Comparison of ENCODE assay signal across 11 cellular contexts in the genomic region with DNA sequence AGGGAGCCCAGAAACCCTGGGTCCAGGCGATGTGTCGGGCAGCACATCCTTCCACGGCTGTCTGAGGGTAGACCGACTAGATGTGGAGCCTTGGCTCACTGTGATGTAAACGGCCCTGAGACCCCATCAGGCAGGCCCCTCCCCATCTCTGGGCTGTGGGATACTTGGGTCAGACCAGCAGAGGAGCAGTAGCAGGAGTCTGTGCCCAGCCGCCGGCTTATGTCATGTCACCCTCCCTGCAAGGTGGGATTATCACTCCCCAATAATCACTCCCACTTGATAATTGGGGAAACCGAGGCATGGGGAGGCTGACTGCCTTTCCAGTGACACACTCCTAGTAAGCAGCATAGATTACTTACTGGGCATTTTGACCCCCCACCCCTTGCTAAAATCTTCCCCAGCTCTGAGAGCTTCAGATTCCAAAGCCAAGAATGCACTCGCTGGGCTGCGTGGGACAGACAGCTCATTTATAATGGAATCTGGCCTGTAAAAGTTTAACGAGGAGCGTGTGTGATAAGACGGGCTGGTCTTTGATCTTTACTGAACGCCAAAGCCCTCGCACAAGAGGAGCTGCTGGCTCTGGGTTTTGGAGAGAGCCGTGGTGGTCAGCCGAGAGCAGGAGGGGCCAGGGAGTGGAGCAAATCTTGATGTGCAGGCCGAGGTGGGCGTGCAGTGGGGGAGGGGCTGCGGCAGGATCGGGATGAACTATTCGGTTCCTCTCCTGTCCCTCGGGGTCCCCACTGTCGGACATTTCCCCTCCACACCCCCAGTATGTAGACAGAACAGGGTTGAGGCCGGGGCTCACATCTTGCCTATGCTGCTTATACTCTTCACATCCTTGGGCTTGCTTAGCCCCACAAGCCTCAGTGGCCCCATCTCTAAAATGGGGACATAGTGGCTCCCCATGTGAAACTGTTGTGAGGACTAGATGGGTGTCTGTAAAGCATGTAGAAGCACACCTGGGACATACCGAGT.
DNase-seq lines count a peak whose midpoint lies in the region; ATAC-seq and TF ChIP-seq lines count a peak whose summit lies in the region.
"Had no signal": no experiment of that assay in that cellular context is flagged by ENCODE, and none has a peak within 500 bp of the region (broad histone marks: within the 10 kb centered on the region; RNA-seq: fewer than 3 reads in every experiment).

No MANE protein-coding gene starts in this region.

- CTCF ChIA-PET in WTC11 (lab: Charles Lee), result interaction anchor here (1.3 kb wide), 1 partner anchor 31 kb away, joined by 4 read pairs; no protein-coding TSS in a partner anchor

- 14% methylated on average over 24 of the region's 26 CpGs for WGBS in smooth muscle cell (ENCODE audit: low lambda C conversion rate)

- POLR2A ChIA-PET in WTC11 (lab: Charles Lee), result no interaction called here

- H3K4me3 Mint-ChIP-seq in WTC11 (no peak overlapping the region), endothelial cell (ENCODE audit: unreplicated experiment) (no peak overlapping the region)
- H3K4me3 Mint-ChIP-seq in activated T-cell treated with anti-CD3 and anti-CD28 coated beads, Interleukin-2, amount 50 U/mL, for 24 hours, result no peak overlapping the region

- no peak overlapping the region for H3K4me3 ChIP-seq in smooth muscle cell
- H3K4me3 ChIP-seq: ovary had no signal

- peaks cover 40% of the 10 kb centered on the region for H3K4me1 Mint-ChIP-seq in WTC11
- H3K4me1 Mint-ChIP-seq in endothelial cell (ENCODE audit: unreplicated experiment), result peaks cover 8% of the 10 kb centered on the region
- H3K4me1 Mint-ChIP-seq in activated T-cell treated with anti-CD3 and anti-CD28 coated beads, Interleukin-2, amount 50 U/mL, for 24 hours (ENCODE audit: low read depth), result peaks cover 2% of the 10 kb centered on the region

- H4K20me1 ChIP-seq in smooth muscle cell (ENCODE audit: low read depth), result no peaks in the 10 kb centered on the region

- H3K36me3 ChIP-seq in smooth muscle cell (ENCODE audit: low read depth), result no peaks in the 10 kb centered on the region
- H3K36me3 ChIP-seq: ovary had no signal

- H3K9ac ChIP-seq in smooth muscle cell (ENCODE audit: low read depth), result peak overlapping the region; percentile 87

- ATAC-seq in WTC11, result no peak
- no peak for ATAC-seq in GM21390 (IDR thresholded peaks at IDR 0.05; ENCODE audit: unreplicated experiment)

- H3K4me1 ChIP-seq in smooth muscle cell (ENCODE audit: low read depth), result peaks cover 43% of the 10 kb centered on the region

- H3K9me3 ChIP-seq in smooth muscle cell (replicated peaks; ENCODE audit: low read depth), result no peaks in the 10 kb centered on the region
- H3K9me3 ChIP-seq: ovary had no signal

- H3K9me3 Mint-ChIP-seq in WTC11, result peaks cover 7% of the 10 kb centered on the region
- no peaks in the 10 kb centered on the region for H3K9me3 Mint-ChIP-seq in endothelial cell (ENCODE audit: unreplicated experiment)
- H3K9me3 Mint-ChIP-seq in activated T-cell treated with anti-CD3 and anti-CD28 coated beads, Interleukin-2, amount 50 U/mL, for 24 hours, result no peaks in the 10 kb centered on the region

- H3K79me2 ChIP-seq in smooth muscle cell (ENCODE audit: low read depth), result peaks cover 15% of the 10 kb centered on the region

- TF ChIP-seq CTCF in WTC11 (IDR thresholded peaks at IDR 0.05) (no peak), smooth muscle cell (IDR thresholded peaks at IDR 0.05; ENCODE audit: borderline replicate concordance, insufficient read depth, poor library complexity, severe bottlenecking) (no peak), endothelial cell (IDR thresholded peaks at IDR 0.05; ENCODE audit: unreplicated experiment) (no peak)

- peak overlapping the region; percentile 99 for H3K27ac ChIP-seq in smooth muscle cell (ENCODE audit: low read depth)

- H3F3A ChIP-seq in smooth muscle cell (ENCODE audit: low read depth), result peaks cover 37% of the 10 kb centered on the region

- H3K36me3 Mint-ChIP-seq in WTC11 (peaks cover 11% of the 10 kb centered on the region), endothelial cell (ENCODE audit: low read depth, unreplicated experiment) (peaks cover 3% of the 10 kb centered on the region)
- H3K36me3 Mint-ChIP-seq in activated T-cell treated with anti-CD3 and anti-CD28 coated beads, Interleukin-2, amount 50 U/mL, for 24 hours (ENCODE audit: low read depth), result no peaks in the 10 kb centered on the region

- H3K27me3 Mint-ChIP-seq in WTC11 (ENCODE audit: low read depth), result no peaks in the 10 kb centered on the region
- peaks cover 5% of the 10 kb centered on the region for H3K27me3 Mint-ChIP-seq in endothelial cell (ENCODE audit: unreplicated experiment)
- no peaks in the 10 kb centered on the region for H3K27me3 Mint-ChIP-seq in activated T-cell treated with anti-CD3 and anti-CD28 coated beads, Interleukin-2, amount 50 U/mL, for 24 hours

- H2AFZ ChIP-seq in smooth muscle cell (ENCODE audit: low read depth), result no peak overlapping the region

- peak overlapping the region; percentile 69 for H3K4me2 ChIP-seq in smooth muscle cell

- H3K27ac Mint-ChIP-seq in WTC11 (peak overlapping the region; percentile 49), endothelial cell (ENCODE audit: unreplicated experiment) (no peak overlapping the region)
- H3K27ac Mint-ChIP-seq in activated T-cell treated with anti-CD3 and anti-CD28 coated beads, Interleukin-2, amount 50 U/mL, for 24 hours, result no peak overlapping the region

- DNase-seq in GM03348 (ENCODE audit: low spot score) (peak; percentile 67), WTC11 (ENCODE audit: low spot score) (no peak), kidney glomerular epithelial cell (lab: John Stamatoyannopoulos, UW) (peak; percentile 94), smooth muscle cell (lab: John Stamatoyannopoulos, UW; ENCODE audit: unreplicated experiment) (no peak), NCI-H1694 (lab: John Stamatoyannopoulos, UW) (no peak), endothelial cell (ENCODE audit: low spot score) (no peak)
- no peak for DNase-seq in activated T-cell treated with anti-CD3 and anti-CD28 coated beads, Interleukin-2, amount 50 U/mL, for 24 hours
- DNase-seq: activated gamma-delta T cell treated with Interleukin-2 at 50 U/mL for 16 hours, foreskin melanocyte had no signal

- H3K27me3 ChIP-seq in smooth muscle cell (ENCODE audit: low read depth), result no peaks in the 10 kb centered on the region
- H3K27me3 ChIP-seq: ovary had no signal

TF ChIP-seq in WTC11, 78 proteins besides CTCF, POLR2A, EP300 and RAD21:
- TF ChIP-seq GABPB1 (CRISPR knock-in tag; IDR thresholded peaks at IDR 0.05) (0 out of 2 replicates have a peak, but pooled peaks have one; percentile 22), ATF3 (CRISPR knock-in tag; conservative IDR thresholded peaks at IDR 0.05) (no peak), ZNF671 (CRISPR knock-in tag; IDR thresholded peaks at IDR 0.05) (no peak)

Comparison
In these comparisons a context has a peak if more than half of its experiments do, and no peak if none do; other contexts are left out.
1. DNase-seq: peak in GM03348 (single experiment) and kidney glomerular epithelial cell (single experiment); none in WTC11 (single experiment), smooth muscle cell (single experiment), NCI-H1694 (single experiment), endothelial cell (single experiment) and activated T-cell treated with anti-CD3 and anti-CD28 coated beads, Interleukin-2, amount 50 U/mL, for 24 hours (single experiment).